In genomic region chr2:190186238-190186637, GRCh38 we compare ENCODE assay signal across 26 cellular contexts.
"Had no signal": no experiment of that assay in that cellular context is flagged by ENCODE, and none has a peak within 500 bp of the region (broad histone marks: within the 10 kb centered on the region; RNA-seq: fewer than 3 reads in every experiment).

No MANE protein-coding gene starts in this region.

- H3K36me3 ChIP-seq: brain microvascular endothelial cell, esophagus squamous epithelium, right atrium auricular region, tibial nerve had no signal

- DNase-seq: activated CD4-positive, alpha-beta memory T cell treated with anti-CD3 and anti-CD28 coated beads for 36 hours; activated CD4-positive, alpha-beta T cell treated with anti-CD3 and anti-CD28 coated beads, Interleukin-2, amount 10 ng/mL, durations not matched to agents 24 days and 14 days; activated CD4-positive, CD25-positive, alpha-beta regulatory T cell treated with anti-CD3 and anti-CD28 coated beads, Interleukin-2, amount 50 U/mL, for 72 hours; activated CD8-positive, alpha-beta memory T cell treated with anti-CD3 and anti-CD28 coated beads, Interleukin-2, amount 50 U/mL, for 48 hours; activated gamma-delta T cell; activated naive CD4-positive, alpha-beta T cell treated with anti-CD3 and anti-CD28 coated beads, Interleukin-2, amount 10 ng/mL, durations not matched to agents 7 days and 5 days; activated naive CD8-positive, alpha-beta T cell treated with anti-CD3 and anti-CD28 coated beads, Interleukin-2, amount 10 ng/mL, durations not matched to agents 7 days and 5 days; activated T-cell treated with anti-CD3 and anti-CD28 coated beads, Interleukin-2, amount 50 U/mL, for 24 hours; brain microvascular endothelial cell; central memory CD4-positive, alpha-beta T cell; effector CD4-positive, alpha-beta T cell; esophagus squamous epithelium; head of caudate nucleus; hippocampal formation; left cardiac atrium; mammary epithelial cell; naive thymus-derived CD4-positive, alpha-beta T cell; occipital lobe; stimulated activated CD4-positive, alpha-beta T cell treated with anti-CD3 and anti-CD28 coated beads, Interleukin-2, amount 100 ng/mL, for 48 hours; stimulated activated naive CD4-positive, alpha-beta T cell treated with Interleukin-2 at 50 U/mL for 16 hours; T-helper 17 cell; T1000 had no signal

- H3K4me3 ChIP-seq: esophagus squamous epithelium, right atrium auricular region, tibial nerve had no signal

- ATAC-seq: naive thymus-derived CD4-positive, alpha-beta T cell; T-helper 17 cell had no signal

- H3K9ac ChIP-seq: parathyroid adenoma had no signal

- H2AFZ ChIP-seq: parathyroid adenoma had no signal

- H3K9me3 ChIP-seq: esophagus squamous epithelium, right atrium auricular region, tibial nerve had no signal

- H3K27me3 ChIP-seq: brain microvascular endothelial cell, esophagus squamous epithelium, right atrium auricular region, tibial nerve had no signal

- H3K27ac ChIP-seq: brain microvascular endothelial cell, epithelial cell of prostate, parathyroid adenoma, right atrium auricular region had no signal
